Comparison of ENCODE assay signal across 26 cellular contexts in the genomic region with DNA sequence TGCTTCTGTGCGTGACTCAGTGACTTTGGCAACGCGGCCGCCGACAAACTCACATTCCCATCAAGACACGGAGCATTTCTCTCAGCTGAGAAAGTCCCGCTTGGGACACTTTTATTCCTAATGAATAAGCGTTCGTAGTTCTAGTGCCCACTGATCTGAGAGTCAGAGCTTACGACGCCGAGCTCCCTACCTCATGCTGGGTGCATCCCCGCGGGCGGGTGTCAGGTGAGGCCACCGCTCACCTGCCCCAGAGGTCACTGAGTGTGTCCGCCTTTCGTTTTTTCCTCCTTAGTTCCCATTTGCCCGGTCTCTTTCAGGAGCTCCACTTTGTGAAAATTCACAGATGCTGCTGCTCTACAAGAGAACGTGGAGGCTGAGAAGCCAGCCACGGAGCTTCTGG. TPM values are rescaled to one million over a fixed set of nuclear protein-coding genes. Genes with fewer than 3 reads are reported as not detected.
DNase-seq lines count a peak whose midpoint lies in the region; ATAC-seq, FAIRE-seq and TF ChIP-seq lines count a peak whose summit lies in the region.
"Had no signal": no experiment of that assay in that cellular context is flagged by ENCODE, and none has a peak within 500 bp of the region (broad histone marks: within the 10 kb centered on the region; RNA-seq: fewer than 3 reads in every experiment).

No MANE protein-coding gene starts in this region.

- no peak overlapping the region for H2AFZ ChIP-seq in HepG2 (ENCODE audit: low read length)
- H2AFZ ChIP-seq in K562 (ENCODE audit: low read depth, low read length): no peak overlapping the region
- peak overlapping the region; percentile 42 for H2AFZ ChIP-seq in neural progenitor cell (replicated peaks)

- TF ChIP-seq RAD21 in HepG2 (CRISPR knock-in tag; IDR thresholded peaks at IDR 0.05): no peak
- no peak for TF ChIP-seq RAD21 in K562 (CRISPR knock-in tag; conservative IDR thresholded peaks at IDR 0.05 in 1 of 2, IDR thresholded peaks at IDR 0.05 in 1 of 2)

- peaks cover 2% of the 10 kb centered on the region for H3K27me3 Mint-ChIP-seq in neural progenitor cell (ENCODE audit: insufficient read depth, low read depth)

- CTCF ChIA-PET in HepG2 (lab: Yijun Ruan, JAX; ENCODE audit: low intra/inter-chr PET ratio, low total read pairs) (no interaction called here), K562 (lab: Yijun Ruan, JAX; ENCODE audit: low intra/inter-chr PET ratio) (no interaction called here)

- no peak overlapping the region for H3K4me3 Mint-ChIP-seq in neural progenitor cell
- H3K4me3 Mint-ChIP-seq: B cell; CD4-positive, alpha-beta T cell; CD8-positive, alpha-beta T cell had no signal

- H3K79me2 ChIP-seq in HepG2 (ENCODE audit: insufficient read depth, low read length) (no peaks in the 10 kb centered on the region), K562 (ENCODE audit: control insufficient read depth, insufficient read depth, low read length) (no peaks in the 10 kb centered on the region), neural progenitor cell (ENCODE audit: low read depth) (no peaks in the 10 kb centered on the region)

- in situ Hi-C loops in HepG2 (cut with HindIII; ENCODE audit: extremely low pct_ligation_motif_present, low pct_unique_long_range_greater_than_20kb) (loop anchor here (25.0 kb wide), 1 partner anchor 416 kb away; no protein-coding TSS in a partner anchor), K562 (cut with MboI) (loop anchor here (25.0 kb wide), 1 partner anchor 816 kb away; no protein-coding TSS in a partner anchor), gastrocnemius medialis (cut with MboI; ENCODE audit: low sequenced_read_pairs in 4 of 4) (loop anchor here in 1 of 4 donors (25.0 kb wide), 1 partner anchor 816 kb away; no protein-coding TSS in a partner anchor)

- no peaks in the 10 kb centered on the region for H3K9me1 ChIP-seq in K562 (ENCODE audit: control insufficient read depth, insufficient read depth, low read length)

- H3K36me3 ChIP-seq in HepG2 (replicated peaks in 1 of 2; ENCODE audit: control insufficient read depth in 1 of 2, insufficient read depth in 2 of 2, low read length in 2 of 2): no peaks in the 10 kb centered on the region
- H3K36me3 ChIP-seq in right lobe of liver: no peaks in the 10 kb centered on the region
- no peaks in the 10 kb centered on the region for H3K36me3 ChIP-seq in K562 (ENCODE audit: control insufficient read depth, insufficient read depth, low read length)
- H3K36me3 ChIP-seq in neural progenitor cell: no peaks in the 10 kb centered on the region
- H3K36me3 ChIP-seq in gastrocnemius medialis: no peaks in the 10 kb centered on the region
- H3K36me3 ChIP-seq: BLaER1 treated with 17β-estradiol and CSF1 and Interleukin-3, amounts not matched to agents 10 nM and 100 nM had no signal

- TF ChIP-seq POLR2A in HepG2 (IDR thresholded peaks at IDR 0.05; ENCODE audit: insufficient read depth in 1 of 2, low read depth in 2 of 2, low read length in 2 of 2): no peak
- no peak for TF ChIP-seq POLR2A in right lobe of liver (IDR thresholded peaks at IDR 0.05)
- TF ChIP-seq POLR2A in K562 (conservative IDR thresholded peaks at IDR 0.05): no peak
- no peak for TF ChIP-seq POLR2A in gastrocnemius medialis (IDR thresholded peaks at IDR 0.05)

- H3K36me3 Mint-ChIP-seq in neural progenitor cell: no peaks in the 10 kb centered on the region
- H3K36me3 Mint-ChIP-seq: CD8-positive, alpha-beta T cell had no signal

- no peaks in the 10 kb centered on the region for H3F3A ChIP-seq in neural progenitor cell (ENCODE audit: low read depth)

- peaks cover 2 to 31% of the 10 kb centered on the region in 2 experiments; a peak in 4 of 5 replicates for H3K27me3 ChIP-seq in HepG2 (ENCODE audit: control insufficient read depth in 1 of 2, insufficient read depth in 2 of 2, low read length in 2 of 2)
- H3K27me3 ChIP-seq in right lobe of liver: no peaks in the 10 kb centered on the region
- peaks cover 7 to 43% of the 10 kb centered on the region in 2 experiments; a peak in 4 of 5 replicates for H3K27me3 ChIP-seq in K562 (ENCODE audit: control insufficient read depth in 2 of 2, insufficient read depth in 2 of 2, low read length in 2 of 2)
- H3K27me3 ChIP-seq in neural progenitor cell: no peaks in the 10 kb centered on the region
- peaks cover 0 to 4% (median 0%) of the 10 kb centered on the region in 3 donors for H3K27me3 ChIP-seq in gastrocnemius medialis
- H3K27me3 ChIP-seq: BLaER1 treated with 17β-estradiol and CSF1 and Interleukin-3, amounts not matched to agents 10 nM and 100 nM had no signal

- POLR2A ChIA-PET in HepG2 (lab: Yijun Ruan, JAX): no interaction called here
- POLR2A ChIA-PET in K562 (lab: Yijun Ruan, JAX): interaction anchor here (1.1 kb wide), 1 partner anchor 11 kb away, joined by 3 read pairs; no protein-coding TSS in a partner anchor

- H3K9me3 ChIP-seq in HepG2 (ENCODE audit: low read length) (no peaks in the 10 kb centered on the region), right lobe of liver (no peaks in the 10 kb centered on the region), K562 (replicated peaks; ENCODE audit: control insufficient read depth, insufficient read depth, low read depth, low read length) (no peaks in the 10 kb centered on the region), neural progenitor cell (ENCODE audit: low read depth) (no peaks in the 10 kb centered on the region), gastrocnemius medialis (no peaks in the 10 kb centered on the region)
- H3K9me3 ChIP-seq: A549; BLaER1 treated with 17β-estradiol and CSF1 and Interleukin-3, amounts not matched to agents 10 nM and 100 nM had no signal

- FAIRE-seq in HepG2 (lab: Jason Lieb, UNC) (no peak), K562 (lab: Jason Lieb, UNC) (no peak)
- FAIRE-seq: A549, GM12878, GM12892, GM18507 had no signal

- intact Hi-C loops in HepG2 (cut with micrococcal nuclease; ENCODE audit: unreplicated experiment) (no loop called here), right lobe of liver (cut with DNase I) (no loop called here), K562 (cut with micrococcal nuclease) (no loop called here), gastrocnemius medialis (cut with DNase I; ENCODE audit: low total_unique reads) (no loop called here)

- no TSS peak for BruUV-seq in HepG2 (replicated peaks; lab: Mats Ljungman, UMichigan)
- BruUV-seq in K562 (replicated peaks; lab: Mats Ljungman, UMichigan): no TSS peak

- H3K4me3 ChIP-seq in HepG2 (replicated peaks in 1 of 3; ENCODE audit: insufficient read depth in 1 of 3, low read depth in 2 of 3, low read length in 3 of 3) (no peak overlapping the region), right lobe of liver (no peak overlapping the region), K562 (no peak overlapping the region), neural progenitor cell (no peak overlapping the region), gastrocnemius medialis (no peak overlapping the region)
- H3K4me3 ChIP-seq: A549; BLaER1 treated with 17β-estradiol and CSF1 and Interleukin-3, amounts not matched to agents 10 nM and 100 nM; GM12878 had no signal

- TF ChIP-seq CTCF in HepG2 (CRISPR knock-in tag; IDR thresholded peaks at IDR 0.05) (no peak), right lobe of liver (IDR thresholded peaks at IDR 0.05) (no peak), K562 (IDR thresholded peaks at IDR 0.05 in 2 of 3, conservative IDR thresholded peaks at IDR 0.05 in 1 of 3; ENCODE audit: insufficient read depth in 2 of 3, low read depth in 1 of 3, low read length in 3 of 3) (no peak), neural progenitor cell (IDR thresholded peaks at IDR 0.05) (no peak), gastrocnemius medialis (IDR thresholded peaks at IDR 0.05 in 4 of 5, conservative IDR thresholded peaks at IDR 0.05 in 1 of 5) (no peak)

- peaks cover 11% of the 10 kb centered on the region for H3K4me1 Mint-ChIP-seq in neural progenitor cell
- H3K4me1 Mint-ChIP-seq: B cell had no signal

- no peak overlapping the region for H3K9ac ChIP-seq in HepG2 (ENCODE audit: insufficient read depth, low read depth, low read length)
- no peak overlapping the region for H3K9ac ChIP-seq in K562 (ENCODE audit: insufficient read depth in 1 of 2, low read depth in 2 of 2, low read length in 2 of 2)
- no peak overlapping the region for H3K9ac ChIP-seq in neural progenitor cell
- H3K9ac ChIP-seq: BLaER1 treated with 17β-estradiol and CSF1 and Interleukin-3, amounts not matched to agents 10 nM and 100 nM had no signal

- H3K27ac Mint-ChIP-seq in neural progenitor cell: no peak overlapping the region
- H3K27ac Mint-ChIP-seq: B cell; CD4-positive, alpha-beta T cell; CD8-positive, alpha-beta T cell had no signal

- peak overlapping the region; percentile 23; the same call in 1 of the 2 replicates for H3K4me2 ChIP-seq in HepG2 (ENCODE audit: low read depth, low read length)
- H3K4me2 ChIP-seq in K562 (ENCODE audit: insufficient read depth, low read length): no peak overlapping the region
- no peak overlapping the region for H3K4me2 ChIP-seq in neural progenitor cell
- H3K4me2 ChIP-seq: BLaER1 treated with 17β-estradiol and CSF1 and Interleukin-3, amounts not matched to agents 10 nM and 100 nM had no signal

- no peak for TF ChIP-seq EP300 in HepG2 (IDR thresholded peaks at IDR 0.05; ENCODE audit: low read depth in 2 of 2, low read length in 2 of 2)
- no peak for TF ChIP-seq EP300 in HepG2 (CRISPR knock-in tag; IDR thresholded peaks at IDR 0.05; ENCODE audit: borderline replicate concordance)
- no peak for TF ChIP-seq EP300 in K562 (IDR thresholded peaks at IDR 0.05; ENCODE audit: low read length)

- ATAC-seq in HepG2 (peak; percentile 50), right lobe of liver (no peak), K562 (peak; percentile 51), HG02973 (IDR thresholded peaks at IDR 0.05; ENCODE audit: unreplicated experiment) (no peak), gastrocnemius medialis (no peak)
- ATAC-seq: CD8-positive, alpha-beta T cell; GM12878 had no signal

- WGBS in HepG2 (ENCODE audit: low lambda C conversion rate): 43% methylated on average over 21 of the region's 21 CpGs
- 67% methylated on average over 17 of the region's 21 CpGs for WGBS in right lobe of liver (ENCODE audit: insufficient coverage, low coverage, low lambda C conversion rate, missing lambda C conversion rate)
- under 1% methylated on average over 21 of the region's 21 CpGs for WGBS in K562 (ENCODE audit: insufficient coverage, low coverage, missing lambda C conversion rate)

- H3K4me1 ChIP-seq in HepG2 (ENCODE audit: insufficient read depth, low read length): peaks cover 12% of the 10 kb centered on the region
- H3K4me1 ChIP-seq in right lobe of liver: no peaks in the 10 kb centered on the region
- H3K4me1 ChIP-seq in K562 (replicated peaks in 1 of 2; ENCODE audit: control insufficient read depth in 2 of 2, insufficient read depth in 2 of 2, low read length in 2 of 2): no peaks in the 10 kb centered on the region
- H3K4me1 ChIP-seq in neural progenitor cell: no peaks in the 10 kb centered on the region
- no peaks in the 10 kb centered on the region for H3K4me1 ChIP-seq in gastrocnemius medialis

- no peak for DNase-seq in HepG2 (ENCODE audit: low spot score)
- DNase-seq in right lobe of liver: no peak
- DNase-seq in K562 (ENCODE audit: extremely low read depth in 1 of 4, low spot score in 3 of 4): no peak
- no peak for DNase-seq in neural progenitor cell (ENCODE audit: low spot score)
- no peak for DNase-seq in SIG-M5 (lab: John Stamatoyannopoulos, UW)
- no peak for DNase-seq in gastrocnemius medialis
- DNase-seq: AML-193; CD4-positive, alpha-beta T cell; CD8-positive, alpha-beta T cell; COR-L47; DMS 273 treated with DMSO at 0.1 percent for 48 hours; DMS153; DMS53; DMS79; DND-41; EL; GDM1 had no signal

- H3K27ac ChIP-seq in HepG2 (ENCODE audit: extremely low read length, insufficient read depth, low read length): no peak overlapping the region
- no peak overlapping the region for H3K27ac ChIP-seq in right lobe of liver
- no peak overlapping the region for H3K27ac ChIP-seq in K562 (ENCODE audit: extremely low read depth, low read depth, low read length)
- no peak overlapping the region for H3K27ac ChIP-seq in neural progenitor cell
- H3K27ac ChIP-seq in gastrocnemius medialis: no peak overlapping the region
- H3K27ac ChIP-seq: 22Rv1; A549; BLaER1 treated with 17β-estradiol and CSF1 and Interleukin-3, amounts not matched to agents 10 nM and 100 nM; C4-2B had no signal

- H4K20me1 ChIP-seq in HepG2 (ENCODE audit: insufficient read depth, low read length) (no peaks in the 10 kb centered on the region), K562 (replicated peaks; ENCODE audit: control insufficient read depth, insufficient read depth, low read length) (no peaks in the 10 kb centered on the region), neural progenitor cell (ENCODE audit: low read depth) (no peaks in the 10 kb centered on the region)
- H4K20me1 ChIP-seq: BLaER1 treated with 17β-estradiol and CSF1 and Interleukin-3, amounts not matched to agents 10 nM and 100 nM had no signal

- H3K9me3 Mint-ChIP-seq in neural progenitor cell: no peaks in the 10 kb centered on the region
- H3K9me3 Mint-ChIP-seq: CD4-positive, alpha-beta T cell; CD8-positive, alpha-beta T cell had no signal

RNA-seq across cellular contexts. Expression of a gene that starts 43.6 kb away (rescaled TPM):
- 39.7 and 45.9 TPM in 2 replicates for total RNA-seq in HepG2 (2016; rRNA removed; fragmentation: Illumina TruSeq; extraction: Trizol)
- total RNA-seq in HepG2 (2016; cell fraction: cytosol; rRNA removed; fragmentation: Illumina TruSeq; extraction: Trizol; ENCODE audit: low read depth): 26.8 and 30.8 TPM in 2 replicates
- total RNA-seq in HepG2 (2016; cell fraction: insoluble cytoplasmic fraction; rRNA removed; fragmentation: Illumina TruSeq; extraction: Trizol): 36.9 and 47.1 TPM in 2 replicates
- 43.7 and 45.0 TPM in 2 replicates for total RNA-seq in HepG2 (2016; cell fraction: membrane; rRNA removed; fragmentation: Illumina TruSeq; extraction: Trizol)
- 27.3 and 30.5 TPM in 2 replicates for total RNA-seq in HepG2 (2016; cell fraction: nucleus; rRNA removed; fragmentation: Illumina TruSeq; extraction: Trizol)
- polyA plus RNA-seq in HepG2 (2011; rRNA removed): 32.1 and 49.4 TPM in 2 replicates
- 33.5 and 39.5 TPM in 2 replicates for polyA plus RNA-seq in HepG2 (2011; cell fraction: cytosol; rRNA removed)
- 29.6 and 38.2 TPM in 2 replicates for polyA plus RNA-seq in HepG2 (2011; cell fraction: nucleus; rRNA removed)
- polyA plus RNA-seq in HepG2 (2012): 36.5 and 48.1 TPM in 2 replicates
- polyA plus RNA-seq in HepG2 (2016; cell fraction: cytosol; fragmentation: Illumina TruSeq; extraction: Trizol; ENCODE audit: low read depth): 37.2 and 42.5 TPM in 2 replicates
- 36.2 and 38.9 TPM in 2 replicates for polyA plus RNA-seq in HepG2 (2016; cell fraction: insoluble cytoplasmic fraction; fragmentation: Illumina TruSeq; extraction: Trizol; ENCODE audit: low read depth)
- polyA plus RNA-seq in HepG2 (2016; cell fraction: membrane; fragmentation: Illumina TruSeq; extraction: Trizol; ENCODE audit: low read depth): 38.3 and 46.2 TPM in 2 replicates
- 49.7 and 63.7 TPM in 2 replicates for polyA plus RNA-seq in HepG2 (2016; cell fraction: nucleus; fragmentation: Illumina TruSeq; extraction: Trizol; ENCODE audit: insufficient read depth, low read depth)
- polyA minus RNA-seq in HepG2 (2011; rRNA and poly(A)+ RNA removed; ENCODE audit: low replicate concordance): 19.9 and 51.6 TPM in 2 replicates
- polyA minus RNA-seq in HepG2 (2011; cell fraction: cytosol; rRNA and poly(A)+ RNA removed): 14.5 and 14.9 TPM in 2 replicates
- polyA minus RNA-seq in HepG2 (2011; cell fraction: nucleus; rRNA and poly(A)+ RNA removed): 39.4 and 50.0 TPM in 2 replicates
- total RNA-seq in right lobe of liver: 10 to 100 TPM in 2 of 6 experiments, 1 to 10 TPM in 4; 4.2 to 11.4 (median 7.0) TPM
- total RNA-seq in K562 (2011; cell fraction: chromatin; rRNA removed; ENCODE audit: low replicate concordance): 46.2 and 62.9 TPM in 2 replicates
- total RNA-seq in K562 (2011; cell fraction: nucleolus; rRNA removed): 25.7 and 27.0 TPM in 2 replicates
- total RNA-seq in K562 (2011; cell fraction: nucleoplasm; rRNA removed): 33.0 and 41.0 TPM in 2 replicates
- 12.8 and 12.9 TPM in 2 replicates for total RNA-seq in K562 (2014; rRNA removed)
- total RNA-seq in K562 (2014; rRNA removed; fragmentation: Illumina TruSeq; extraction: Trizol): 19.6 and 23.4 TPM in 2 replicates
- 19.4 and 19.9 TPM in 2 replicates for total RNA-seq in K562 (2015; rRNA removed; fragmentation: Illumina TruSeq; extraction: Trizol)
- total RNA-seq in K562 (2021): 18.4 and 21.3 TPM in 2 replicates
- 21.1 and 28.3 TPM in 2 replicates for polyA plus RNA-seq in K562 (2011; rRNA removed)
- polyA plus RNA-seq in K562 (2011; cell fraction: cytosol; rRNA removed): 12.3 and 19.7 TPM in 2 replicates
- 36.1 and 37.8 TPM in 2 replicates for polyA plus RNA-seq in K562 (2011; cell fraction: nucleus; rRNA removed)
- polyA plus RNA-seq in K562 (2012): 19.3 and 26.1 TPM in 2 replicates
- polyA plus RNA-seq in K562 (2014; fragmentation: Illumina TruSeq; extraction: Trizol): 19.2 and 21.8 TPM in 2 replicates
- polyA plus RNA-seq in K562 (2014; fragmentation: Nextera tagmentation; extraction: Ambion mirVana): 10 to 100 TPM; 54.5 to 55.9 TPM
- polyA plus RNA-seq in K562 (2014; rRNA removed): 17.5 and 30.7 TPM in 2 replicates
- 20.6 and 22.0 TPM in 2 replicates for polyA minus RNA-seq in K562 (2011; rRNA and poly(A)+ RNA removed)
- 6.6 and 9.2 TPM in 2 replicates for polyA minus RNA-seq in K562 (2011; cell fraction: cytosol; rRNA and poly(A)+ RNA removed)
- 12.8 and 15.7 TPM in 2 replicates for polyA minus RNA-seq in K562 (2011; cell fraction: nucleus; rRNA and poly(A)+ RNA removed)
- 23.5 and 50.0 TPM in 2 replicates for total RNA-seq in neural progenitor cell (ENCODE audit: low replicate concordance)
- 10 to 100 TPM in 3 of 4 donors, 1 to 10 TPM in 1; 9.0 to 26.1 (median 12.3) TPM for total RNA-seq in gastrocnemius medialis

Comparison
In these comparisons a context has a peak if more than half of its experiments do, and no peak if none do; other contexts are left out.
1. ATAC-seq: peak in HepG2 (single experiment) and K562 (single experiment); none in right lobe of liver (0 of 4), HG02973 (single experiment) and gastrocnemius medialis (0 of 2).